In genomic region chr15:59396211-59396610, GRCh38 we compare ENCODE assay signal across 21 cellular contexts. TPM values are rescaled to one million over a fixed set of nuclear protein-coding genes. Genes with fewer than 3 reads are reported as not detected.
"Had no signal": no experiment of that assay in that cellular context is flagged by ENCODE, and none has a peak within 500 bp of the region (broad histone marks: within the 10 kb centered on the region; RNA-seq: fewer than 3 reads in every experiment).

No MANE protein-coding gene starts in this region.

- H3K9me3 ChIP-seq: gastroesophageal sphincter, neutrophil, spleen, testis, tibial nerve had no signal

- H3K27ac ChIP-seq: coronary artery, dorsolateral prefrontal cortex, gastroesophageal sphincter, neutrophil, spleen, testis, tibial nerve had no signal

- H3K27ac Mint-ChIP-seq: naive thymus-derived CD4-positive, alpha-beta T cell had no signal

- H3K4me1 ChIP-seq: gastroesophageal sphincter, testis had no signal

- H3K9me3 Mint-ChIP-seq: naive thymus-derived CD4-positive, alpha-beta T cell; stimulated activated naive CD8-positive, alpha-beta T cell treated with anti-CD3 and anti-CD28 coated beads, Interleukin-15, amount 100 ng/mL, for 72 hours had no signal

- DNase-seq: dorsolateral prefrontal cortex; effector CD8-positive, alpha-beta T cell; foreskin fibroblast; glutamatergic neuron; islet precursor cell; mammary epithelial cell; naive thymus-derived CD4-positive, alpha-beta T cell; stimulated activated CD4-positive, alpha-beta T cell treated with anti-CD3 and anti-CD28 coated beads, Interleukin-15, amount 100 ng/mL, for 24 hours; stimulated activated CD4-positive, alpha-beta T cell treated with anti-CD3 and anti-CD28 coated beads, Interleukin-1b, Interleukin-23, amount 100 ng/mL, for 48 hours; stimulated activated CD4-positive, alpha-beta T cell treated with anti-CD3 and anti-CD28 coated beads, Interleukin-4, amount 100 ng/mL, for 24 hours; stimulated activated naive B cell treated with anti-CD40 and anti-IgM and Interleukin-4, amounts not matched to agents 10 μg/mL and 1 μg/mL and 100 μg/mL, for 72 hours; stimulated activated naive CD8-positive, alpha-beta T cell treated with anti-CD3 and anti-CD28 coated beads, Interleukin-15, amount 100 ng/mL, for 72 hours; testis had no signal

- H3K36me3 Mint-ChIP-seq: stimulated activated naive B cell treated with anti-CD40 and anti-IgM and Interleukin-4, amounts not matched to agents 10 μg/mL and 1 μg/mL and 100 μg/mL, for 72 hours had no signal

- H3K4me3 ChIP-seq: coronary artery, dorsolateral prefrontal cortex, gastroesophageal sphincter, spleen, testis, tibial nerve had no signal

- H3K27me3 Mint-ChIP-seq: stimulated activated naive B cell treated with anti-CD40 and anti-IgM and Interleukin-4, amounts not matched to agents 10 μg/mL and 1 μg/mL and 100 μg/mL, for 72 hours had no signal

- H3K36me3 ChIP-seq: gastroesophageal sphincter, neutrophil, spleen, tibial nerve had no signal

- ATAC-seq: esophagus mucosa; gastroesophageal sphincter; left lobe of liver; naive thymus-derived CD4-positive, alpha-beta T cell; sciatic nerve; stimulated activated naive B cell treated with anti-CD40 and anti-IgM and Interleukin-4, amounts not matched to agents 10 μg/mL and 1 μg/mL and 100 μg/mL, for 72 hours; stimulated activated naive CD8-positive, alpha-beta T cell treated with anti-CD3 and anti-CD28 coated beads, Interleukin-15, amount 100 ng/mL, for 72 hours had no signal

- H3K27me3 ChIP-seq: dorsolateral prefrontal cortex, gastroesophageal sphincter, spleen, testis, tibial nerve had no signal

- H3K4me3 Mint-ChIP-seq: naive thymus-derived CD4-positive, alpha-beta T cell; stimulated activated naive B cell treated with anti-CD40 and anti-IgM and Interleukin-4, amounts not matched to agents 10 μg/mL and 1 μg/mL and 100 μg/mL, for 72 hours; stimulated activated naive CD8-positive, alpha-beta T cell treated with anti-CD3 and anti-CD28 coated beads, Interleukin-15, amount 100 ng/mL, for 72 hours had no signal

RNA-seq across cellular contexts. Expression of gene FAM81A, which starts 41.8 kb away (rescaled TPM):
- total RNA-seq: left lobe of liver had no signal
